In genomic region chr20:23049201-23049932, GRCh38 we compare ENCODE assay signal across 8 cellular contexts. TPM values are rescaled to one million over a fixed set of nuclear protein-coding genes. Genes with fewer than 3 reads are reported as not detected.
DNase-seq lines count a peak whose midpoint lies in the region; ATAC-seq and TF ChIP-seq lines count a peak whose summit lies in the region.

A gene with protein sequence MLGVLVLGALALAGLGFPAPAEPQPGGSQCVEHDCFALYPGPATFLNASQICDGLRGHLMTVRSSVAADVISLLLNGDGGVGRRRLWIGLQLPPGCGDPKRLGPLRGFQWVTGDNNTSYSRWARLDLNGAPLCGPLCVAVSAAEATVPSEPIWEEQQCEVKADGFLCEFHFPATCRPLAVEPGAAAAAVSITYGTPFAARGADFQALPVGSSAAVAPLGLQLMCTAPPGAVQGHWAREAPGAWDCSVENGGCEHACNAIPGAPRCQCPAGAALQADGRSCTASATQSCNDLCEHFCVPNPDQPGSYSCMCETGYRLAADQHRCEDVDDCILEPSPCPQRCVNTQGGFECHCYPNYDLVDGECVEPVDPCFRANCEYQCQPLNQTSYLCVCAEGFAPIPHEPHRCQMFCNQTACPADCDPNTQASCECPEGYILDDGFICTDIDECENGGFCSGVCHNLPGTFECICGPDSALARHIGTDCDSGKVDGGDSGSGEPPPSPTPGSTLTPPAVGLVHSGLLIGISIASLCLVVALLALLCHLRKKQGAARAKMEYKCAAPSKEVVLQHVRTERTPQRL (minus strand): TSS chr20:23049672. CDS start chr20:23049504, 168 bp downstream.

- peaks cover 45 to 62% of the 10 kb centered on the region in 2 donors for H3K27me3 Mint-ChIP-seq in natural killer cell treated with Interleukin-12 subunit alpha and Interleukin-12 subunit beta and Interleukin-15 and Interleukin-18, amount 100 ng/mL, for 72 hours
- H3K27me3 Mint-ChIP-seq in activated CD4-positive, alpha-beta T cell treated with anti-CD3 and anti-CD28 coated beads, Interleukin-2, amount 10 ng/mL, durations not matched to agents 7 days and 5 days, result peaks cover 71% of the 10 kb centered on the region

- peak; percentile 57 to 61 for ATAC-seq in natural killer cell treated with Interleukin-12 subunit alpha and Interleukin-12 subunit beta and Interleukin-15 and Interleukin-18, amount 100 ng/mL, for 72 hours
- ATAC-seq in HG03097 (IDR thresholded peaks at IDR 0.05; ENCODE audit: low FRiP score, unreplicated experiment), result no peak

- peak; percentile 92 for DNase-seq in HK-2 (ENCODE audit: unreplicated experiment)
- DNase-seq in SW 1271 (lab: John Stamatoyannopoulos, UW), result peak; percentile 53 to 62
- DNase-seq in fibroblast of peridontal ligament (ENCODE audit: extremely low read depth), result peak; percentile 54
- DNase-seq in natural killer cell treated with Interleukin-12 subunit alpha and Interleukin-12 subunit beta and Interleukin-15 and Interleukin-18, amount 100 ng/mL, for 72 hours (ENCODE audit: low spot score), result no peak
- no peak for DNase-seq in HuH-7 (ENCODE audit: low spot score)
- DNase-seq in activated CD4-positive, alpha-beta T cell treated with anti-CD3 and anti-CD28 coated beads, Interleukin-2, amount 10 ng/mL, durations not matched to agents 7 days and 5 days, result no peak
- DNase-seq in GM20000 (ENCODE audit: low spot score), result no peak

- CTCF ChIA-PET in activated CD4-positive, alpha-beta T cell treated with anti-CD3 and anti-CD28 coated beads, Interleukin-2, amount 10 ng/mL, durations not matched to agents 7 days and 5 days (lab: Charles Lee), result no interaction called here

- H3K4me1 Mint-ChIP-seq in natural killer cell treated with Interleukin-12 subunit alpha and Interleukin-12 subunit beta and Interleukin-15 and Interleukin-18, amount 100 ng/mL, for 72 hours (ENCODE audit: low read depth in 2 of 2), result peaks cover 0 to 16% of the 10 kb centered on the region in 2 donors
- H3K4me1 Mint-ChIP-seq in activated CD4-positive, alpha-beta T cell treated with anti-CD3 and anti-CD28 coated beads, Interleukin-2, amount 10 ng/mL, durations not matched to agents 7 days and 5 days, result peaks cover 8% of the 10 kb centered on the region

- POLR2A ChIA-PET in activated CD4-positive, alpha-beta T cell treated with anti-CD3 and anti-CD28 coated beads, Interleukin-2, amount 10 ng/mL, durations not matched to agents 7 days and 5 days (lab: Charles Lee), result no interaction called here

- peaks cover 6% of the 10 kb centered on the region for H3K36me3 Mint-ChIP-seq in natural killer cell treated with Interleukin-12 subunit alpha and Interleukin-12 subunit beta and Interleukin-15 and Interleukin-18, amount 100 ng/mL, for 72 hours
- no peaks in the 10 kb centered on the region for H3K36me3 Mint-ChIP-seq in activated CD4-positive, alpha-beta T cell treated with anti-CD3 and anti-CD28 coated beads, Interleukin-2, amount 10 ng/mL, durations not matched to agents 7 days and 5 days (ENCODE audit: low read depth)

- H3K27ac Mint-ChIP-seq in natural killer cell treated with Interleukin-12 subunit alpha and Interleukin-12 subunit beta and Interleukin-15 and Interleukin-18, amount 100 ng/mL, for 72 hours, result no peak within 1 kb of the TSS
- no peak within 1 kb of the TSS for H3K27ac Mint-ChIP-seq in activated CD4-positive, alpha-beta T cell treated with anti-CD3 and anti-CD28 coated beads, Interleukin-2, amount 10 ng/mL, durations not matched to agents 7 days and 5 days

- TF ChIP-seq CTCF in GM20000 (IDR thresholded peaks at IDR 0.05; ENCODE audit: extremely low read depth, missing control alignments), result no peak

- H3K9me3 Mint-ChIP-seq in natural killer cell treated with Interleukin-12 subunit alpha and Interleukin-12 subunit beta and Interleukin-15 and Interleukin-18, amount 100 ng/mL, for 72 hours, result no peaks in the 10 kb centered on the region
- H3K9me3 Mint-ChIP-seq in activated CD4-positive, alpha-beta T cell treated with anti-CD3 and anti-CD28 coated beads, Interleukin-2, amount 10 ng/mL, durations not matched to agents 7 days and 5 days, result no peaks in the 10 kb centered on the region

- H3K4me3 Mint-ChIP-seq in natural killer cell treated with Interleukin-12 subunit alpha and Interleukin-12 subunit beta and Interleukin-15 and Interleukin-18, amount 100 ng/mL, for 72 hours, result peak within 1 kb of the TSS; percentile 66
- no peak within 1 kb of the TSS for H3K4me3 Mint-ChIP-seq in activated CD4-positive, alpha-beta T cell treated with anti-CD3 and anti-CD28 coated beads, Interleukin-2, amount 10 ng/mL, durations not matched to agents 7 days and 5 days

RNA-seq across cellular contexts. Expression of the gene that starts here (rescaled TPM):
- under 1 TPM; 0.12 to 0.33 TPM for total RNA-seq in natural killer cell treated with Interleukin-12 subunit alpha and Interleukin-12 subunit beta and Interleukin-15 and Interleukin-18, amount 100 ng/mL, for 72 hours
- total RNA-seq in activated CD4-positive, alpha-beta T cell treated with anti-CD3 and anti-CD28 coated beads, Interleukin-2, amount 10 ng/mL, durations not matched to agents 7 days and 5 days, result not detected

Comparison
In these comparisons a context has a peak if more than half of its experiments do, and no peak if none do; other contexts are left out.
1. Peak in ATAC-seq in natural killer cell treated with Interleukin-12 subunit alpha and Interleukin-12 subunit beta and Interleukin-15 and Interleukin-18, amount 100 ng/mL, for 72 hours; RNA of the gene not detected or under 1 TPM.
2. DNase-seq: peak in HK-2 (single experiment), SW 1271 (2 of 2) and fibroblast of peridontal ligament (single experiment); none in natural killer cell treated with Interleukin-12 subunit alpha and Interleukin-12 subunit beta and Interleukin-15 and Interleukin-18, amount 100 ng/mL, for 72 hours (single experiment), HuH-7 (single experiment), activated CD4-positive, alpha-beta T cell treated with anti-CD3 and anti-CD28 coated beads, Interleukin-2, amount 10 ng/mL, durations not matched to agents 7 days and 5 days (single experiment) and GM20000 (single experiment).